Comparison of ENCODE assay signal across 9 cellular contexts in genomic region chr2:54725343-54726099, GRCh38. TPM values are rescaled to one million over a fixed set of nuclear protein-coding genes. Genes with fewer than 3 reads are reported as not detected.
DNase-seq lines count a peak whose midpoint lies in the region; ATAC-seq and TF ChIP-seq lines count a peak whose summit lies in the region.
"Had no signal": no experiment of that assay in that cellular context is flagged by ENCODE, and none has a peak within 500 bp of the region (broad histone marks: within the 10 kb centered on the region; RNA-seq: fewer than 3 reads in every experiment).

No MANE protein-coding gene starts in this region.

- H3K4me1 ChIP-seq in subcutaneous abdominal adipose tissue (ENCODE audit: control insufficient read depth in 5 of 5, insufficient read depth in 5 of 5, low read length in 5 of 5), result peaks cover 0 to 24% (median 21%) of the 10 kb centered on the region in 5 donors
- peaks cover 3 to 8% of the 10 kb centered on the region in 2 donors for H3K4me1 ChIP-seq in uterus
- H3K4me1 ChIP-seq in prostate gland (replicated peaks), result no peaks in the 10 kb centered on the region

- H3K36me3 ChIP-seq in subcutaneous abdominal adipose tissue (ENCODE audit: control insufficient read depth in 5 of 5, insufficient read depth in 5 of 5, low read length in 5 of 5) (no peaks in the 10 kb centered on the region), brain microvascular endothelial cell (replicated peaks) (no peaks in the 10 kb centered on the region), uterus (no peaks in the 10 kb centered on the region), prostate gland (no peaks in the 10 kb centered on the region)

- 46% methylated on average over 8 of the region's 8 CpGs for WGBS in prostate gland

- CTCF ChIA-PET in activated CD4-positive, alpha-beta T cell treated with anti-CD3 and anti-CD28 coated beads, Interleukin-2, amount 10 ng/mL, durations not matched to agents 7 days and 5 days (lab: Charles Lee), result interaction anchor here (1.1 kb wide), 1 partner anchor 34 kb away, joined by 3 read pairs; no protein-coding TSS in a partner anchor
- CTCF ChIA-PET in T-cell (lab: Charles Lee), result interaction anchor here in 1 of 2 donors (0.6 kb wide), 1 partner anchor 498 kb away, joined by 3 read pairs; no protein-coding TSS in a partner anchor

- H3K4me3 ChIP-seq in iPS-11a (ENCODE audit: low read depth, low read length) (peak overlapping the region; percentile 77), subcutaneous abdominal adipose tissue (ENCODE audit: low read depth in 1 of 5, low read length in 5 of 5) (peak overlapping the region in 3 of 5 donors; percentile 78 to 89 (median 87)), brain microvascular endothelial cell (ENCODE audit: low read depth, low read length) (no peak overlapping the region), uterus (no peak overlapping the region), prostate gland (peak overlapping the region in 1 of 2 donors; percentile 53)

- H3K4me3 Mint-ChIP-seq in activated CD4-positive, alpha-beta T cell treated with anti-CD3 and anti-CD28 coated beads, Interleukin-2, amount 10 ng/mL, durations not matched to agents 7 days and 5 days, result peak overlapping the region; percentile 73
- H3K4me3 Mint-ChIP-seq in T-cell, result peak overlapping the region; percentile 79 to 80 (median 79)

- DNase-seq in activated CD4-positive, alpha-beta T cell treated with anti-CD3 and anti-CD28 coated beads, Interleukin-2, amount 10 ng/mL, durations not matched to agents 7 days and 5 days, result no peak
- no peak for DNase-seq in activated CD4-positive, alpha-beta T cell treated with anti-CD3 and anti-CD28 coated beads, Interleukin-2, amount 50 U/mL, for 48 hours
- no peak for DNase-seq in T-cell
- DNase-seq in brain microvascular endothelial cell, result no peak
- DNase-seq in uterus, result no peak
- DNase-seq in prostate gland (ENCODE audit: low spot score), result no peak
- DNase-seq: SW 1271 had no signal

- no peaks in the 10 kb centered on the region for H3K36me3 Mint-ChIP-seq in activated CD4-positive, alpha-beta T cell treated with anti-CD3 and anti-CD28 coated beads, Interleukin-2, amount 10 ng/mL, durations not matched to agents 7 days and 5 days (ENCODE audit: low read depth)
- no peaks in the 10 kb centered on the region for H3K36me3 Mint-ChIP-seq in T-cell

- H3K9me3 ChIP-seq in subcutaneous abdominal adipose tissue (ENCODE audit: control insufficient read depth in 5 of 5, low read length in 5 of 5) (no peaks in the 10 kb centered on the region), uterus (no peaks in the 10 kb centered on the region), prostate gland (no peaks in the 10 kb centered on the region)

- ATAC-seq in T-cell (replicated peaks in 1 of 4), result no peak

- H3K4me1 Mint-ChIP-seq in activated CD4-positive, alpha-beta T cell treated with anti-CD3 and anti-CD28 coated beads, Interleukin-2, amount 10 ng/mL, durations not matched to agents 7 days and 5 days, result peaks cover 18% of the 10 kb centered on the region
- H3K4me1 Mint-ChIP-seq in T-cell, result peaks cover 15 to 23% (median 16%) of the 10 kb centered on the region in 3 donors

- peaks cover 57% of the 10 kb centered on the region for H3K27me3 Mint-ChIP-seq in activated CD4-positive, alpha-beta T cell treated with anti-CD3 and anti-CD28 coated beads, Interleukin-2, amount 10 ng/mL, durations not matched to agents 7 days and 5 days
- peaks cover 37 to 46% of the 10 kb centered on the region in 2 donors for H3K27me3 Mint-ChIP-seq in T-cell

- H3K27ac Mint-ChIP-seq in activated CD4-positive, alpha-beta T cell treated with anti-CD3 and anti-CD28 coated beads, Interleukin-2, amount 10 ng/mL, durations not matched to agents 7 days and 5 days, result no peak overlapping the region
- peak overlapping the region; percentile 46 for H3K27ac Mint-ChIP-seq in T-cell

- H3K9ac ChIP-seq in subcutaneous abdominal adipose tissue (ENCODE audit: low read length in 5 of 5), result no peak overlapping the region

- H3K27me3 ChIP-seq in subcutaneous abdominal adipose tissue (ENCODE audit: control insufficient read depth in 5 of 5, insufficient read depth in 4 of 5, low read length in 5 of 5), result peaks cover 0 to 5% (median 3%) of the 10 kb centered on the region in 5 donors
- peaks cover 4% of the 10 kb centered on the region for H3K27me3 ChIP-seq in brain microvascular endothelial cell (replicated peaks)
- H3K27me3 ChIP-seq in uterus, result no peaks in the 10 kb centered on the region
- H3K27me3 ChIP-seq in prostate gland (replicated peaks; ENCODE audit: insufficient read depth), result no peaks in the 10 kb centered on the region

- TF ChIP-seq CTCF in brain microvascular endothelial cell (IDR thresholded peaks at IDR 0.05; ENCODE audit: low read depth, low read length, missing control alignments), result no peak
- TF ChIP-seq CTCF in uterus (IDR thresholded peaks at IDR 0.05), result no peak
- TF ChIP-seq CTCF in prostate gland (IDR thresholded peaks at IDR 0.05), result no peak

- in situ Hi-C loops in brain microvascular endothelial cell (cut with HindIII; ENCODE audit: low pct_ligation_motif_present, low sequenced_read_pairs), result no loop called here

- POLR2A ChIA-PET in activated CD4-positive, alpha-beta T cell treated with anti-CD3 and anti-CD28 coated beads, Interleukin-2, amount 10 ng/mL, durations not matched to agents 7 days and 5 days (lab: Charles Lee), result no interaction called here
- POLR2A ChIA-PET in T-cell (lab: Charles Lee), result no interaction called here

- TF ChIP-seq POLR2A in uterus (IDR thresholded peaks at IDR 0.05) (no peak), prostate gland (IDR thresholded peaks at IDR 0.05) (no peak)

- intact Hi-C loops in uterus (cut with DNase I; ENCODE audit: low total_unique reads), result no loop called here
- intact Hi-C loops in prostate gland (cut with DNase I), result loop anchor here (10.0 kb wide), 2 partner anchors 109 to 449 kb away; no protein-coding TSS in a partner anchor

- no peak overlapping the region for H3K27ac ChIP-seq in subcutaneous abdominal adipose tissue (ENCODE audit: low read depth, low read length)
- H3K27ac ChIP-seq in brain microvascular endothelial cell, result no peak overlapping the region
- no peak overlapping the region for H3K27ac ChIP-seq in uterus
- H3K27ac ChIP-seq in prostate gland, result no peak overlapping the region

- H3K9me3 Mint-ChIP-seq in activated CD4-positive, alpha-beta T cell treated with anti-CD3 and anti-CD28 coated beads, Interleukin-2, amount 10 ng/mL, durations not matched to agents 7 days and 5 days, result no peaks in the 10 kb centered on the region
- no peaks in the 10 kb centered on the region for H3K9me3 Mint-ChIP-seq in T-cell

RNA-seq across cellular contexts. Expression of gene EML6, which starts 2.1 kb away (rescaled TPM):
- total RNA-seq in activated CD4-positive, alpha-beta T cell treated with anti-CD3 and anti-CD28 coated beads, Interleukin-2, amount 10 ng/mL, durations not matched to agents 7 days and 5 days, result 1 to 10 TPM in 1 of 2 experiments, under 1 TPM in 1; 0.96 to 1.2 TPM
- total RNA-seq in T-cell, result 1 to 10 TPM; 1.3 to 2.6 (median 1.8) TPM
- 1 to 10 TPM in 3 of 4 donors, under 1 TPM in 1; 0.26 to 2.4 (median 1.5) TPM for total RNA-seq in uterus
- total RNA-seq in prostate gland, result 10 to 100 TPM in 1 of 2 donors, under 1 TPM in 1; 0.46 to 10.7 TPM

Comparison
In these comparisons a context has a peak if more than half of its experiments do, and no peak if none do; other contexts are left out.
1. H3K4me3 ChIP-seq: peak in iPS-11a (single experiment) and subcutaneous abdominal adipose tissue (3 of 5); none in brain microvascular endothelial cell (single experiment) and uterus (0 of 2).